1 cellular context compared by ENCODE assay signal in genomic region chr12:6938353-6939186, GRCh38.
TF ChIP-seq lines count a peak whose summit lies in the region.

No MANE protein-coding gene starts in this region.

TF ChIP-seq in HCT116, 20 proteins besides CTCF, POLR2A, EP300 and RAD21:
- TF ChIP-seq POLR2AphosphoS5 (IDR thresholded peaks at IDR 0.05; ENCODE audit: low read depth, low read length) (peak; percentile 29; the same call in 1 of the 2 replicates), ZBTB33 (IDR thresholded peaks at IDR 0.05; ENCODE audit: extremely low read depth, insufficient replicate concordance, low read length) (no peak)
